11 cellular contexts compared by ENCODE assay signal in genomic region chr3:150607267-150608065, GRCh38. TPM values are rescaled to one million over a fixed set of nuclear protein-coding genes. Genes with fewer than 3 reads are reported as not detected.
DNase-seq lines count a peak whose midpoint lies in the region; ATAC-seq lines count a peak whose summit lies in the region.
"Had no signal": no experiment of that assay in that cellular context is flagged by ENCODE, and none has a peak within 500 bp of the region (broad histone marks: within the 10 kb centered on the region; RNA-seq: fewer than 3 reads in every experiment).

No MANE protein-coding gene starts in this region.

- peaks cover 0 to 54% (median 12%) of the 10 kb centered on the region in 3 donors for H3K36me3 Mint-ChIP-seq in CD8-positive, alpha-beta memory T cell
- peaks cover 37% of the 10 kb centered on the region for H3K36me3 Mint-ChIP-seq in activated T-helper 1 cell treated with anti-CD3 and anti-CD28 coated beads, Interleukin-12 subunit alpha, Interleukin-12 subunit beta, Interleukin-2, Interleukin-4 antibody, amounts not matched to agents 30 ng/mL and 10 ng/mL and 1 ng/mL, durations not matched to agents 14 hours and 24 hours and 36 hours (ENCODE audit: low read depth)
- peaks cover 3 to 30% (median 26%) of the 10 kb centered on the region in 5 donors for H3K36me3 Mint-ChIP-seq in naive thymus-derived CD4-positive, alpha-beta T cell

- POLR2A ChIA-PET in CD8-positive, alpha-beta memory T cell (lab: Charles Lee): no interaction called here
- POLR2A ChIA-PET in naive thymus-derived CD4-positive, alpha-beta T cell (lab: Charles Lee): interaction anchor here (1.5 kb wide), 1 partner anchor 9 kb away, joined by 4 read pairs; no protein-coding TSS in a partner anchor

- no peaks in the 10 kb centered on the region for H3K27me3 ChIP-seq in CD8-positive, alpha-beta memory T cell (ENCODE audit: insufficient read depth, low read length, poor library complexity, severe bottlenecking)
- no peaks in the 10 kb centered on the region for H3K27me3 ChIP-seq in HUES48 (ENCODE audit: control insufficient read depth, insufficient read depth, low read length)
- no peaks in the 10 kb centered on the region for H3K27me3 ChIP-seq in naive thymus-derived CD4-positive, alpha-beta T cell (ENCODE audit: control insufficient read depth in 2 of 2, insufficient read depth in 2 of 2, low read length in 2 of 2)
- H3K27me3 ChIP-seq: Peyer's patch had no signal

- no peaks in the 10 kb centered on the region for H3K9me3 ChIP-seq in CD8-positive, alpha-beta memory T cell (ENCODE audit: low read length)
- H3K9me3 ChIP-seq in HUES48 (ENCODE audit: control insufficient read depth, insufficient read depth, low read length): no peaks in the 10 kb centered on the region
- H3K9me3 ChIP-seq in naive thymus-derived CD4-positive, alpha-beta T cell (ENCODE audit: control insufficient read depth in 2 of 3, low read length in 3 of 3): no peaks in the 10 kb centered on the region
- H3K9me3 ChIP-seq: Peyer's patch had no signal

- peak overlapping the region; percentile 17 to 77 (median 30) for H3K4me3 Mint-ChIP-seq in CD8-positive, alpha-beta memory T cell
- H3K4me3 Mint-ChIP-seq in activated T-helper 1 cell treated with anti-CD3 and anti-CD28 coated beads, Interleukin-12 subunit alpha, Interleukin-12 subunit beta, Interleukin-2, Interleukin-4 antibody, amounts not matched to agents 30 ng/mL and 10 ng/mL and 1 ng/mL, durations not matched to agents 14 hours and 24 hours and 36 hours: no peak overlapping the region
- H3K4me3 Mint-ChIP-seq in naive thymus-derived CD4-positive, alpha-beta T cell: peak overlapping the region; percentile 1 to 93 (median 62)

- H3K36me3 ChIP-seq in CD8-positive, alpha-beta memory T cell (ENCODE audit: insufficient read depth, low read length): no peaks in the 10 kb centered on the region
- H3K36me3 ChIP-seq in HUES48 (ENCODE audit: control insufficient read depth, insufficient read depth, low read length): peaks cover 19% of the 10 kb centered on the region
- peaks cover 0 to 9% (median 0%) of the 10 kb centered on the region in 3 experiments for H3K36me3 ChIP-seq in naive thymus-derived CD4-positive, alpha-beta T cell (ENCODE audit: control insufficient read depth in 2 of 3, insufficient read depth in 3 of 3, low read length in 3 of 3)

- no peak overlapping the region for H3K27ac ChIP-seq in CD8-positive, alpha-beta memory T cell (ENCODE audit: low read depth, low read length)
- peak overlapping the region; percentile 65 for H3K27ac ChIP-seq in HUES48 (ENCODE audit: low read depth, low read length)
- H3K27ac ChIP-seq in naive thymus-derived CD4-positive, alpha-beta T cell (ENCODE audit: low read depth, low read length): no peak overlapping the region

- ATAC-seq in naive thymus-derived CD4-positive, alpha-beta T cell: no peak
- no peak for ATAC-seq in GM19463 (IDR thresholded peaks at IDR 0.05; ENCODE audit: unreplicated experiment)

- peaks cover 74 to 91% (median 84%) of the 10 kb centered on the region in 3 donors for H3K4me1 Mint-ChIP-seq in CD8-positive, alpha-beta memory T cell
- H3K4me1 Mint-ChIP-seq in activated T-helper 1 cell treated with anti-CD3 and anti-CD28 coated beads, Interleukin-12 subunit alpha, Interleukin-12 subunit beta, Interleukin-2, Interleukin-4 antibody, amounts not matched to agents 30 ng/mL and 10 ng/mL and 1 ng/mL, durations not matched to agents 14 hours and 24 hours and 36 hours (ENCODE audit: low read depth): peaks cover 71% of the 10 kb centered on the region
- H3K4me1 Mint-ChIP-seq in naive thymus-derived CD4-positive, alpha-beta T cell: peaks cover 52 to 92% (median 83%) of the 10 kb centered on the region in 7 donors

- CTCF ChIA-PET in CD8-positive, alpha-beta memory T cell (lab: Charles Lee): no interaction called here
- CTCF ChIA-PET in naive thymus-derived CD4-positive, alpha-beta T cell (lab: Charles Lee): no interaction called here

- DNase-seq in CD8-positive, alpha-beta memory T cell: no peak
- no peak for DNase-seq in activated T-helper 1 cell treated with anti-CD3 and anti-CD28 coated beads, Interleukin-12 subunit alpha, Interleukin-12 subunit beta, Interleukin-2, Interleukin-4 antibody, amounts not matched to agents 30 ng/mL and 10 ng/mL and 1 ng/mL, durations not matched to agents 14 hours and 24 hours and 36 hours (ENCODE audit: low spot score)
- no peak for DNase-seq in naive thymus-derived CD4-positive, alpha-beta T cell
- DNase-seq in NK-92 (lab: John Stamatoyannopoulos, UW; ENCODE audit: unreplicated experiment): no peak
- no peak for DNase-seq in NCI-H2081 (lab: John Stamatoyannopoulos, UW)
- DNase-seq in NCI-H1694 (lab: John Stamatoyannopoulos, UW): no peak
- DNase-seq: central memory CD4-positive, alpha-beta T cell; NCI-H187 treated with DMSO at 0.1 percent for 48 hours; Peyer's patch had no signal

- intact Hi-C loops in activated T-helper 1 cell treated with anti-CD3 and anti-CD28 coated beads, Interleukin-12 subunit alpha, Interleukin-12 subunit beta, Interleukin-2, Interleukin-4 antibody, amounts not matched to agents 30 ng/mL and 10 ng/mL and 1 ng/mL, durations not matched to agents 14 hours and 24 hours and 36 hours (cut with micrococcal nuclease): loop anchor here (10.0 kb wide), 2 partner anchors 793 to 1587 kb away; partner anchors contain the start of gene RNF13
- intact Hi-C loops in naive thymus-derived CD4-positive, alpha-beta T cell (cut with micrococcal nuclease): no loop called here

- peaks cover 70% of the 10 kb centered on the region for H3K4me1 ChIP-seq in CD8-positive, alpha-beta memory T cell (ENCODE audit: insufficient read depth, low read length)
- peaks cover 40% of the 10 kb centered on the region for H3K4me1 ChIP-seq in HUES48 (ENCODE audit: control insufficient read depth, insufficient read depth, low read length)
- H3K4me1 ChIP-seq in naive thymus-derived CD4-positive, alpha-beta T cell (ENCODE audit: control insufficient read depth in 2 of 2, insufficient read depth in 2 of 2, low read length in 2 of 2): peaks cover 46 to 64% of the 10 kb centered on the region in 2 donors

- H3K27me3 Mint-ChIP-seq in CD8-positive, alpha-beta memory T cell: peaks cover 0 to 7% of the 10 kb centered on the region in 2 donors
- H3K27me3 Mint-ChIP-seq in activated T-helper 1 cell treated with anti-CD3 and anti-CD28 coated beads, Interleukin-12 subunit alpha, Interleukin-12 subunit beta, Interleukin-2, Interleukin-4 antibody, amounts not matched to agents 30 ng/mL and 10 ng/mL and 1 ng/mL, durations not matched to agents 14 hours and 24 hours and 36 hours (ENCODE audit: insufficient read depth): peaks cover 2% of the 10 kb centered on the region
- no peaks in the 10 kb centered on the region for H3K27me3 Mint-ChIP-seq in naive thymus-derived CD4-positive, alpha-beta T cell

- peak overlapping the region in 7 of 8 donors; percentile 1 to 96 (median 71) for H3K27ac Mint-ChIP-seq in CD8-positive, alpha-beta memory T cell
- peak overlapping the region; percentile 14 for H3K27ac Mint-ChIP-seq in activated T-helper 1 cell treated with anti-CD3 and anti-CD28 coated beads, Interleukin-12 subunit alpha, Interleukin-12 subunit beta, Interleukin-2, Interleukin-4 antibody, amounts not matched to agents 30 ng/mL and 10 ng/mL and 1 ng/mL, durations not matched to agents 14 hours and 24 hours and 36 hours
- peak overlapping the region in 3 of 9 donors; percentile 1 to 71 (median 51) for H3K27ac Mint-ChIP-seq in naive thymus-derived CD4-positive, alpha-beta T cell

- no peaks in the 10 kb centered on the region for H3K9me3 Mint-ChIP-seq in CD8-positive, alpha-beta memory T cell
- no peaks in the 10 kb centered on the region for H3K9me3 Mint-ChIP-seq in activated T-helper 1 cell treated with anti-CD3 and anti-CD28 coated beads, Interleukin-12 subunit alpha, Interleukin-12 subunit beta, Interleukin-2, Interleukin-4 antibody, amounts not matched to agents 30 ng/mL and 10 ng/mL and 1 ng/mL, durations not matched to agents 14 hours and 24 hours and 36 hours
- peaks cover 0 to 6% (median 0%) of the 10 kb centered on the region in 11 donors for H3K9me3 Mint-ChIP-seq in naive thymus-derived CD4-positive, alpha-beta T cell

- H3K9ac ChIP-seq in HUES48 (ENCODE audit: low read depth, low read length): no peak overlapping the region

- no peak overlapping the region for H3K4me3 ChIP-seq in CD8-positive, alpha-beta memory T cell (ENCODE audit: low read length)
- peak overlapping the region; percentile 15; the same call in 1 of the 2 replicates for H3K4me3 ChIP-seq in HUES48 (ENCODE audit: low read depth, low read length)
- H3K4me3 ChIP-seq in naive thymus-derived CD4-positive, alpha-beta T cell (ENCODE audit: low read length): no peak overlapping the region
- H3K4me3 ChIP-seq: Peyer's patch had no signal

RNA-seq across cellular contexts. Expression of gene SELENOT, which starts 4.3 kb away (rescaled TPM):
- total RNA-seq in CD8-positive, alpha-beta memory T cell: 100 to 1,000 TPM; 158 to 162 TPM
- 311 TPM for polyA plus RNA-seq in CD8-positive, alpha-beta memory T cell
- 139 and 140 TPM in 2 replicates for total RNA-seq in activated T-helper 1 cell treated with anti-CD3 and anti-CD28 coated beads, Interleukin-12 subunit alpha, Interleukin-12 subunit beta, Interleukin-2, Interleukin-4 antibody, amounts not matched to agents 30 ng/mL and 10 ng/mL and 1 ng/mL, durations not matched to agents 14 hours and 24 hours and 36 hours
- 100 to 1,000 TPM in 1 of 5 experiments, 10 to 100 TPM in 4; 51.3 to 104 (median 78.1) TPM for total RNA-seq in naive thymus-derived CD4-positive, alpha-beta T cell
- polyA plus RNA-seq in naive thymus-derived CD4-positive, alpha-beta T cell: 100 to 1,000 TPM; 174 to 179 TPM
